8 cellular contexts compared by ENCODE assay signal in genomic region chr6:96897396-96898240, GRCh38. TPM values are rescaled to one million over a fixed set of nuclear protein-coding genes. Genes with fewer than 3 reads are reported as not detected.
DNase-seq lines count a peak whose midpoint lies in the region; ATAC-seq and TF ChIP-seq lines count a peak whose summit lies in the region.

Gene NDUFAF4, minus strand, starts transcription at chr6:96897891. Its CDS starts 90 bp downstream, at chr6:96897801.

- TF ChIP-seq CTCF in osteocyte (IDR thresholded peaks at IDR 0.05): peak; percentile 91

- peak within 1 kb of the TSS; percentile 88 to 90 for H3K27ac Mint-ChIP-seq in activated naive CD4-positive, alpha-beta T cell treated with anti-CD3 and anti-CD28 coated beads, Interleukin-2, amount 50 U/mL, for 72 hours
- peak within 1 kb of the TSS; percentile 91 for H3K27ac Mint-ChIP-seq in osteocyte (ENCODE audit: unreplicated experiment)

- H3K36me3 Mint-ChIP-seq in activated naive CD4-positive, alpha-beta T cell treated with anti-CD3 and anti-CD28 coated beads, Interleukin-2, amount 50 U/mL, for 72 hours: peaks cover 0 to 11% of the 10 kb centered on the region in 2 donors
- H3K36me3 Mint-ChIP-seq in osteocyte (ENCODE audit: unreplicated experiment): peaks cover 3% of the 10 kb centered on the region

- H3K4me3 ChIP-seq in thymus (ENCODE audit: low read length): peak within 1 kb of the TSS; percentile 96

- ATAC-seq in HG02610 (IDR thresholded peaks at IDR 0.05; ENCODE audit: unreplicated experiment): peak; percentile 93
- peak; percentile 94 for ATAC-seq in SK-N-SH treated with all-trans-retinoic acid at 6 μM for 48 hours
- peak; percentile 90 to 91 for ATAC-seq in activated naive CD4-positive, alpha-beta T cell treated with anti-CD3 and anti-CD28 coated beads, Interleukin-2, amount 50 U/mL, for 72 hours

- peaks cover 5% of the 10 kb centered on the region for H3K27me3 ChIP-seq in thymus (ENCODE audit: control insufficient read depth, insufficient read depth)

- WGBS in thymus: under 1% methylated on average over 71 of the region's 71 CpGs

- TF ChIP-seq POLR2A in GM10847 (IDR thresholded peaks at IDR 0.05; ENCODE audit: extremely low read depth, insufficient read length): peak; percentile 33

- H3K27me3 Mint-ChIP-seq in osteocyte (ENCODE audit: unreplicated experiment): peaks cover 24% of the 10 kb centered on the region

- H3K4me1 Mint-ChIP-seq in osteocyte (ENCODE audit: unreplicated experiment): peaks cover 21% of the 10 kb centered on the region

- no peaks in the 10 kb centered on the region for H3K9me3 ChIP-seq in thymus (ENCODE audit: control insufficient read depth)

- peaks cover 4% of the 10 kb centered on the region for H3K4me1 ChIP-seq in thymus (ENCODE audit: control insufficient read depth, insufficient read depth, low read length)

- H3K27ac ChIP-seq in thymus (ENCODE audit: low read depth): peak within 1 kb of the TSS; percentile 94

- DNase-seq in NCI-H1092 (lab: John Stamatoyannopoulos, UW): peak; percentile 90
- DNase-seq in activated naive CD4-positive, alpha-beta T cell treated with anti-CD3 and anti-CD28 coated beads, Interleukin-2, amount 50 U/mL, for 72 hours (ENCODE audit: low spot score in 2 of 2): peak; percentile 95 to 97
- peak; percentile 95 for DNase-seq in glomerular visceral epithelial cell (ENCODE audit: extremely low spot score)
- peak; percentile 99 for DNase-seq in osteocyte (ENCODE audit: extremely low spot score, unreplicated experiment)

- peaks cover 10% of the 10 kb centered on the region for H3K36me3 ChIP-seq in thymus (ENCODE audit: control insufficient read depth, insufficient read depth)

- no peaks in the 10 kb centered on the region for H3K9me3 Mint-ChIP-seq in activated naive CD4-positive, alpha-beta T cell treated with anti-CD3 and anti-CD28 coated beads, Interleukin-2, amount 50 U/mL, for 72 hours
- H3K9me3 Mint-ChIP-seq in osteocyte (ENCODE audit: unreplicated experiment): no peaks in the 10 kb centered on the region

- H3K4me3 Mint-ChIP-seq in osteocyte (ENCODE audit: unreplicated experiment): peak within 1 kb of the TSS; percentile 77

TF ChIP-seq in SK-N-SH treated with all-trans-retinoic acid at 6 μM for 48 hours, 23 proteins besides CTCF, POLR2A, EP300 and RAD21:
- no peak for TF ChIP-seq SNAI2 (CRISPR knock-in tag; IDR thresholded peaks at IDR 0.05)
- TF ChIP-seq GLIS3 (CRISPR knock-in tag; IDR thresholded peaks at IDR 0.05): no peak
- TF ChIP-seq POU6F1 (CRISPR knock-in tag; IDR thresholded peaks at IDR 0.05; ENCODE audit: borderline replicate concordance, low read depth): no peak
- TF ChIP-seq, protein P1, sequence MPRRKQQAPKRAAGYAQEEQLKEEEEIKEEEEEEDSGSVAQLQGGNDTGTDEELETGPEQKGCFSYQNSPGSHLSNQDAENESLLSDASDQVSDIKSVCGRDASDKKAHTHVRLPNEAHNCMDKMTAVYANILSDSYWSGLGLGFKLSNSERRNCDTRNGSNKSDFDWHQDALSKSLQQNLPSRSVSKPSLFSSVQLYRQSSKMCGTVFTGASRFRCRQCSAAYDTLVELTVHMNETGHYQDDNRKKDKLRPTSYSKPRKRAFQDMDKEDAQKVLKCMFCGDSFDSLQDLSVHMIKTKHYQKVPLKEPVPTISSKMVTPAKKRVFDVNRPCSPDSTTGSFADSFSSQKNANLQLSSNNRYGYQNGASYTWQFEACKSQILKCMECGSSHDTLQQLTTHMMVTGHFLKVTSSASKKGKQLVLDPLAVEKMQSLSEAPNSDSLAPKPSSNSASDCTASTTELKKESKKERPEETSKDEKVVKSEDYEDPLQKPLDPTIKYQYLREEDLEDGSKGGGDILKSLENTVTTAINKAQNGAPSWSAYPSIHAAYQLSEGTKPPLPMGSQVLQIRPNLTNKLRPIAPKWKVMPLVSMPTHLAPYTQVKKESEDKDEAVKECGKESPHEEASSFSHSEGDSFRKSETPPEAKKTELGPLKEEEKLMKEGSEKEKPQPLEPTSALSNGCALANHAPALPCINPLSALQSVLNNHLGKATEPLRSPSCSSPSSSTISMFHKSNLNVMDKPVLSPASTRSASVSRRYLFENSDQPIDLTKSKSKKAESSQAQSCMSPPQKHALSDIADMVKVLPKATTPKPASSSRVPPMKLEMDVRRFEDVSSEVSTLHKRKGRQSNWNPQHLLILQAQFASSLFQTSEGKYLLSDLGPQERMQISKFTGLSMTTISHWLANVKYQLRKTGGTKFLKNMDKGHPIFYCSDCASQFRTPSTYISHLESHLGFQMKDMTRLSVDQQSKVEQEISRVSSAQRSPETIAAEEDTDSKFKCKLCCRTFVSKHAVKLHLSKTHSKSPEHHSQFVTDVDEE (CRISPR knock-in tag; IDR thresholded peaks at IDR 0.05): no peak
- no peak for TF ChIP-seq ESRRG (CRISPR knock-in tag; IDR thresholded peaks at IDR 0.05)
- TF ChIP-seq PATZ1 (CRISPR knock-in tag; IDR thresholded peaks at IDR 0.05; ENCODE audit: borderline replicate concordance): peak; percentile 85; the same call in 1 of the 2 replicates
- no peak for TF ChIP-seq CSDC2 (CRISPR knock-in tag; IDR thresholded peaks at IDR 0.05)

RNA-seq across cellular contexts. Expression of gene NDUFAF4, which starts in this region (rescaled TPM):
- total RNA-seq in activated naive CD4-positive, alpha-beta T cell treated with anti-CD3 and anti-CD28 coated beads, Interleukin-2, amount 50 U/mL, for 72 hours: 10 to 100 TPM; 42.1 to 60.7 TPM
- total RNA-seq in osteocyte: 20.5 and 21.6 TPM in 2 replicates
- polyA plus RNA-seq in thymus: 47.5 TPM

Comparison
In these comparisons a context has a peak if more than half of its experiments do, and no peak if none do; other contexts are left out.
1. Peak in every context shown above with its lines: DNase-seq, ATAC-seq, H3K4me3 ChIP-seq and H3K27ac ChIP-seq.